Comparison of ENCODE assay signal across 17 cellular contexts in genomic region chrX:12811658-12812057, GRCh38. TPM values are rescaled to one million over a fixed set of nuclear protein-coding genes. Genes with fewer than 3 reads are reported as not detected.
"Had no signal": no experiment of that assay in that cellular context is flagged by ENCODE, and none has a peak within 500 bp of the region (broad histone marks: within the 10 kb centered on the region; RNA-seq: fewer than 3 reads in every experiment).

No MANE protein-coding gene starts in this region.

- DNase-seq: effector memory CD4-positive, alpha-beta T cell; left colon; left ventricle myocardium superior; mesenchymal stem cell; naive B cell; small intestine; stimulated activated CD4-positive, alpha-beta T cell treated with anti-CD3 and anti-CD28 coated beads, Interleukin-12 subunit alpha, Interleukin-12 subunit beta, amount 100 ng/mL, for 4 hours; stimulated activated naive CD4-positive, alpha-beta T cell; thyroid gland had no signal

- H3K9me3 Mint-ChIP-seq: naive B cell, type B pancreatic cell had no signal

- H3K27ac ChIP-seq: heart left ventricle, thyroid gland had no signal

- H3K4me1 Mint-ChIP-seq: nephron had no signal

- H3K36me3 ChIP-seq: thyroid gland had no signal

- H3K27me3 Mint-ChIP-seq: naive B cell, type B pancreatic cell had no signal

- H3K9me3 ChIP-seq: heart left ventricle, thyroid gland had no signal

- H3K4me3 Mint-ChIP-seq: nephron, type B pancreatic cell had no signal

- H3K27ac Mint-ChIP-seq: nephron, type B pancreatic cell had no signal

- ATAC-seq: esophagus mucosa, heart left ventricle, left colon, left ventricle myocardium superior had no signal

RNA-seq across cellular contexts. Expression of gene TLR7, which starts 55.2 kb away (rescaled TPM):
- total RNA-seq: fibroblast of lung, glomerular endothelial cell, kidney epithelial cell, pulmonary artery endothelial cell had no signal
